In genomic region chr4:18930487-18930886, GRCh38 we compare ENCODE assay signal across 27 cellular contexts.
"Had no signal": no experiment of that assay in that cellular context is flagged by ENCODE, and none has a peak within 500 bp of the region (broad histone marks: within the 10 kb centered on the region; RNA-seq: fewer than 3 reads in every experiment).

No MANE protein-coding gene starts in this region.

- H3K4me3 Mint-ChIP-seq: effector memory CD8-positive, alpha-beta T cell; naive thymus-derived CD4-positive, alpha-beta T cell; nephron progenitor cell; stimulated activated naive B cell treated with anti-CD40 and anti-IgM and Interleukin-4, amounts not matched to agents 10 μg/mL and 1 μg/mL and 100 μg/mL, for 72 hours; stimulated activated naive CD8-positive, alpha-beta T cell treated with anti-CD3 and anti-CD28 coated beads, Interleukin-15, Interleukin-2, amounts not matched to agents 100 ng/mL and 50 ng/mL, for 24 hours had no signal

- H3K27me3 Mint-ChIP-seq: effector memory CD8-positive, alpha-beta T cell; naive thymus-derived CD4-positive, alpha-beta T cell; progenitor cell of endocrine pancreas; stimulated activated naive B cell treated with anti-CD40 and anti-IgM and Interleukin-4, amounts not matched to agents 10 μg/mL and 1 μg/mL and 100 μg/mL, for 72 hours; stimulated activated naive CD8-positive, alpha-beta T cell treated with anti-CD3 and anti-CD28 coated beads, Interleukin-15, Interleukin-2, amounts not matched to agents 100 ng/mL and 50 ng/mL, for 24 hours had no signal

- H3K9ac ChIP-seq: parathyroid adenoma had no signal

- H3K4me1 Mint-ChIP-seq: naive thymus-derived CD4-positive, alpha-beta T cell; stimulated activated naive B cell treated with anti-CD40 and anti-IgM and Interleukin-4, amounts not matched to agents 10 μg/mL and 1 μg/mL and 100 μg/mL, for 72 hours had no signal

- H3K4me3 ChIP-seq: esophagus squamous epithelium, heart right ventricle, left lung, right lobe of liver, suprapubic skin had no signal

- H3K9me3 ChIP-seq: esophagus squamous epithelium, suprapubic skin had no signal

- DNase-seq: cerebellar nuclear complex; cortex of kidney; effector memory CD8-positive, alpha-beta T cell; erythroblast; esophagus squamous epithelium; foreskin melanocyte; glutamatergic neuron; heart right ventricle; hypothalamus; left lung; mesendoderm; midbrain; naive thymus-derived CD4-positive, alpha-beta T cell; nephron progenitor cell; right lobe of liver; small intestine; stimulated activated CD4-positive, alpha-beta T cell treated with anti-CD3 and anti-CD28 coated beads, Interleukin-15, amount 100 ng/mL, for 24 hours; stimulated activated CD4-positive, alpha-beta T cell treated with anti-CD3 and anti-CD28 coated beads, Interleukin-2, amount 100 ng/mL, for 48 hours; stimulated activated naive B cell treated with anti-CD40 and anti-IgM and Interleukin-4, amounts not matched to agents 10 μg/mL and 1 μg/mL and 100 μg/mL, for 72 hours; trophoblast cell had no signal

- H2AFZ ChIP-seq: parathyroid adenoma had no signal

- ATAC-seq: effector memory CD8-positive, alpha-beta T cell; heart right ventricle; left lung; naive thymus-derived CD4-positive, alpha-beta T cell; right lobe of liver; stimulated activated naive B cell treated with anti-CD40 and anti-IgM and Interleukin-4, amounts not matched to agents 10 μg/mL and 1 μg/mL and 100 μg/mL, for 72 hours had no signal

- H3K36me3 Mint-ChIP-seq: naive thymus-derived CD4-positive, alpha-beta T cell; stimulated activated naive B cell treated with anti-CD40 and anti-IgM and Interleukin-4, amounts not matched to agents 10 μg/mL and 1 μg/mL and 100 μg/mL, for 72 hours had no signal

- FAIRE-seq: endometrium, keratinocyte, small intestine had no signal

- H3K27me3 ChIP-seq: esophagus squamous epithelium, heart right ventricle, left lung, neutrophil, right lobe of liver, suprapubic skin had no signal

- H3K9me3 Mint-ChIP-seq: stimulated activated naive CD8-positive, alpha-beta T cell treated with anti-CD3 and anti-CD28 coated beads, Interleukin-15, Interleukin-2, amounts not matched to agents 100 ng/mL and 50 ng/mL, for 24 hours had no signal

- H3K27ac ChIP-seq: esophagus squamous epithelium, heart right ventricle, left lung, neutrophil, parathyroid adenoma, right lobe of liver, suprapubic skin had no signal

- H3K27ac Mint-ChIP-seq: effector memory CD8-positive, alpha-beta T cell; naive thymus-derived CD4-positive, alpha-beta T cell; nephron progenitor cell; progenitor cell of endocrine pancreas; stimulated activated naive B cell treated with anti-CD40 and anti-IgM and Interleukin-4, amounts not matched to agents 10 μg/mL and 1 μg/mL and 100 μg/mL, for 72 hours; stimulated activated naive CD8-positive, alpha-beta T cell treated with anti-CD3 and anti-CD28 coated beads, Interleukin-15, Interleukin-2, amounts not matched to agents 100 ng/mL and 50 ng/mL, for 24 hours had no signal

- H3K79me2 ChIP-seq: parathyroid adenoma had no signal

- H3K36me3 ChIP-seq: esophagus squamous epithelium, heart right ventricle, left lung, neutrophil, right lobe of liver, suprapubic skin had no signal

- H3K4me1 ChIP-seq: esophagus squamous epithelium, left lung, parathyroid adenoma, right lobe of liver, suprapubic skin had no signal
